8 cellular contexts compared by ENCODE assay signal in genomic region chr17:42676424-42677011, GRCh38. TPM values are rescaled to one million over a fixed set of nuclear protein-coding genes. Genes with fewer than 3 reads are reported as not detected.
A peak's percentile ranks its signal among the peaks of the same experiment; 100 is the strongest.
DNase-seq lines count a peak whose midpoint lies in the region; TF ChIP-seq lines count a peak whose summit lies in the region.

PLEKHH3 (minus strand) TSS chr17:42676994; CDS start chr17:42676563, 431 bp downstream.

- H3K9me2 ChIP-seq in Loucy (replicated peaks; ENCODE audit: low read depth, low read length) = no peaks in the 10 kb centered on the region

- H4K20me1 ChIP-seq in Loucy (ENCODE audit: insufficient read depth, low read length, poor library complexity, severe bottlenecking) = peaks cover 10% of the 10 kb centered on the region

- in situ Hi-C loops in G401 (cut with HindIII; ENCODE audit: low sequenced_read_pairs) = no loop called here

- peak within 1 kb of the TSS; percentile 96 for H3K4me2 ChIP-seq in Loucy (ENCODE audit: low read depth, low read length, poor library complexity, severe bottlenecking)

- H3K27ac ChIP-seq in left ventricle myocardium inferior (replicated peaks) = peak within 1 kb of the TSS; percentile 97
- peak within 1 kb of the TSS; percentile 97 to 99 (median 98) for H3K27ac ChIP-seq in sigmoid colon

- H3K36me3 ChIP-seq in Loucy (ENCODE audit: insufficient read depth, low read length) = no peaks in the 10 kb centered on the region
- H3K36me3 ChIP-seq in left ventricle myocardium inferior = peaks cover 21% of the 10 kb centered on the region
- H3K36me3 ChIP-seq in sigmoid colon = peaks cover 12 to 22% (median 19%) of the 10 kb centered on the region in 4 donors

- peak; percentile 85 to 86 for TF ChIP-seq POLR2A in sigmoid colon (IDR thresholded peaks at IDR 0.05)

- peak within 1 kb of the TSS; percentile 83 for H3K27ac Mint-ChIP-seq in activated T-helper 1 cell treated with anti-CD3 and anti-CD28 coated beads, Interleukin-12 subunit alpha, Interleukin-12 subunit beta, Interleukin-2, Interleukin-4 antibody, amounts not matched to agents 30 ng/mL and 10 ng/mL and 1 ng/mL, durations not matched to agents 14 hours and 24 hours and 36 hours

- peak within 1 kb of the TSS; percentile 84 for H3K4me3 ChIP-seq in Loucy (ENCODE audit: low read length, poor library complexity, severe bottlenecking)
- H3K4me3 ChIP-seq in left ventricle myocardium inferior = peak within 1 kb of the TSS; percentile 98
- peak within 1 kb of the TSS; percentile 65 to 99 (median 80) for H3K4me3 ChIP-seq in sigmoid colon

- no peaks in the 10 kb centered on the region for H3K36me3 Mint-ChIP-seq in activated T-helper 1 cell treated with anti-CD3 and anti-CD28 coated beads, Interleukin-12 subunit alpha, Interleukin-12 subunit beta, Interleukin-2, Interleukin-4 antibody, amounts not matched to agents 30 ng/mL and 10 ng/mL and 1 ng/mL, durations not matched to agents 14 hours and 24 hours and 36 hours (ENCODE audit: low read depth)

- peak within 1 kb of the TSS; percentile 87 for H3K4me3 Mint-ChIP-seq in activated T-helper 1 cell treated with anti-CD3 and anti-CD28 coated beads, Interleukin-12 subunit alpha, Interleukin-12 subunit beta, Interleukin-2, Interleukin-4 antibody, amounts not matched to agents 30 ng/mL and 10 ng/mL and 1 ng/mL, durations not matched to agents 14 hours and 24 hours and 36 hours

- H3K27me3 ChIP-seq in Loucy (ENCODE audit: insufficient read depth, low read length, poor library complexity, severe bottlenecking) (no peaks in the 10 kb centered on the region), left ventricle myocardium inferior (ENCODE audit: low read depth) (no peaks in the 10 kb centered on the region), sigmoid colon (no peaks in the 10 kb centered on the region)

- peak within 1 kb of the TSS; percentile 91 for H2AFZ ChIP-seq in Loucy (ENCODE audit: low read length)

- DNase-seq in G401 (ENCODE audit: low spot score) = no peak
- DNase-seq in activated T-helper 1 cell treated with anti-CD3 and anti-CD28 coated beads, Interleukin-12 subunit alpha, Interleukin-12 subunit beta, Interleukin-2, Interleukin-4 antibody, amounts not matched to agents 30 ng/mL and 10 ng/mL and 1 ng/mL, durations not matched to agents 14 hours and 24 hours and 36 hours (ENCODE audit: low spot score) = no peak
- no peak for DNase-seq in left ventricle myocardium inferior
- no peak for DNase-seq in sigmoid colon
- DNase-seq in SHP77 (lab: John Stamatoyannopoulos, UW) = no peak
- DNase-seq in SHP77 treated with DMSO at 0.1 percent for 48 hours (lab: John Stamatoyannopoulos, UW) = no peak
- DNase-seq in NCI-H1436 treated with DMSO at 0.1 percent for 48 hours (lab: John Stamatoyannopoulos, UW) = no peak

- peaks cover 46% of the 10 kb centered on the region for H3K4me1 Mint-ChIP-seq in activated T-helper 1 cell treated with anti-CD3 and anti-CD28 coated beads, Interleukin-12 subunit alpha, Interleukin-12 subunit beta, Interleukin-2, Interleukin-4 antibody, amounts not matched to agents 30 ng/mL and 10 ng/mL and 1 ng/mL, durations not matched to agents 14 hours and 24 hours and 36 hours (ENCODE audit: low read depth)

- peaks cover 33% of the 10 kb centered on the region for H3K27me3 Mint-ChIP-seq in activated T-helper 1 cell treated with anti-CD3 and anti-CD28 coated beads, Interleukin-12 subunit alpha, Interleukin-12 subunit beta, Interleukin-2, Interleukin-4 antibody, amounts not matched to agents 30 ng/mL and 10 ng/mL and 1 ng/mL, durations not matched to agents 14 hours and 24 hours and 36 hours (ENCODE audit: insufficient read depth)

- H3K4me1 ChIP-seq in Loucy (ENCODE audit: insufficient read depth, low read length, poor library complexity, severe bottlenecking) (peaks cover 37% of the 10 kb centered on the region), left ventricle myocardium inferior (peaks cover 83% of the 10 kb centered on the region), sigmoid colon (peaks cover 0 to 69% (median 64%) of the 10 kb centered on the region in 4 donors)

- H3F3A ChIP-seq in Loucy (ENCODE audit: low read depth) = peaks cover 5% of the 10 kb centered on the region; the same call in 1 of the 2 replicates

- no peaks in the 10 kb centered on the region for H3K9me3 Mint-ChIP-seq in activated T-helper 1 cell treated with anti-CD3 and anti-CD28 coated beads, Interleukin-12 subunit alpha, Interleukin-12 subunit beta, Interleukin-2, Interleukin-4 antibody, amounts not matched to agents 30 ng/mL and 10 ng/mL and 1 ng/mL, durations not matched to agents 14 hours and 24 hours and 36 hours

- H3K9me3 ChIP-seq in Loucy (ENCODE audit: insufficient read depth, low read depth, low read length) = no peaks in the 10 kb centered on the region
- H3K9me3 ChIP-seq in left ventricle myocardium inferior (replicated peaks) = no peaks in the 10 kb centered on the region
- H3K9me3 ChIP-seq in sigmoid colon = no peaks in the 10 kb centered on the region

- peaks cover 5% of the 10 kb centered on the region; the same call in 1 of the 2 replicates for H3K79me2 ChIP-seq in Loucy (ENCODE audit: insufficient read depth, low read length)

- TF ChIP-seq CTCF in Loucy (conservative IDR thresholded peaks at IDR 0.05; ENCODE audit: low read length) = 0 out of 2 replicates have a peak, but pooled peaks have one; percentile 10
- peak; percentile 49 for TF ChIP-seq CTCF in left ventricle myocardium inferior (IDR thresholded peaks at IDR 0.05; ENCODE audit: borderline replicate concordance)
- peak in 1 of 4 experiments; percentile 14 for TF ChIP-seq CTCF in sigmoid colon (IDR thresholded peaks at IDR 0.05)

- intact Hi-C loops in activated T-helper 1 cell treated with anti-CD3 and anti-CD28 coated beads, Interleukin-12 subunit alpha, Interleukin-12 subunit beta, Interleukin-2, Interleukin-4 antibody, amounts not matched to agents 30 ng/mL and 10 ng/mL and 1 ng/mL, durations not matched to agents 14 hours and 24 hours and 36 hours (cut with micrococcal nuclease) = loop anchor here (1.0 to 5.0 kb wide), 3 partner anchors 67 to 346 kb away; partner anchors contain the start of genes RETREG3, TUBG1, VAT1 and VPS25
- intact Hi-C loops in left ventricle myocardium inferior (cut with micrococcal nuclease) = loop anchor here (10.0 kb wide), 1 partner anchor 62 kb away; no protein-coding TSS in a partner anchor
- intact Hi-C loops in sigmoid colon (cut with DNase I) = no loop called here

- WGBS in sigmoid colon, 2 donors = 0% methylated on average over 51 of the region's 51 CpGs

- no peak for TF ChIP-seq EP300 in sigmoid colon (IDR thresholded peaks at IDR 0.05)

- H3K9ac ChIP-seq in Loucy (ENCODE audit: low read depth, low read length, poor library complexity, severe bottlenecking) = peak within 1 kb of the TSS; percentile 85

RNA-seq across cellular contexts. Expression of gene PLEKHH3, which starts in this region (rescaled TPM):
- total RNA-seq in G401 (2014; rRNA removed; shearing (Covaris generic)) = 46.1 and 51.0 TPM in 2 replicates
- total RNA-seq in activated T-helper 1 cell treated with anti-CD3 and anti-CD28 coated beads, Interleukin-12 subunit alpha, Interleukin-12 subunit beta, Interleukin-2, Interleukin-4 antibody, amounts not matched to agents 30 ng/mL and 10 ng/mL and 1 ng/mL, durations not matched to agents 14 hours and 24 hours and 36 hours = 0.52 and 0.76 TPM in 2 replicates
- total RNA-seq in left ventricle myocardium inferior (21.5 TPM), sigmoid colon (10 to 100 TPM; 12.3 to 25.2 (median 20.1) TPM)
- 10 to 100 TPM in 1 of 3 donors, 1 to 10 TPM in 2; 4.4 to 14.7 (median 9.6) TPM for polyA plus RNA-seq in sigmoid colon
